1 cellular context compared by ENCODE assay signal in genomic region chr1:167435484-167435883, GRCh38.
TF ChIP-seq lines count a peak whose summit lies in the region.

No MANE protein-coding gene starts in this region.

TF ChIP-seq in H1, 55 proteins besides CTCF, POLR2A, EP300 and RAD21:
- no peak for TF ChIP-seq TCF12 (IDR thresholded peaks at IDR 0.05; ENCODE audit: low read depth, low read length)
- no peak for TF ChIP-seq SIRT6 (IDR thresholded peaks at IDR 0.05; ENCODE audit: low read length)
- no peak for TF ChIP-seq PHF8 (conservative IDR thresholded peaks at IDR 0.05; ENCODE audit: low read depth, low read length)
- TF ChIP-seq KDM1A (IDR thresholded peaks at IDR 0.05; ENCODE audit: borderline replicate concordance, low read length): no peak
- no peak for TF ChIP-seq EZH2 (IDR thresholded peaks at IDR 0.05; ENCODE audit: low read depth, low read length, severe bottlenecking)
- no peak for TF ChIP-seq KDM4A (IDR thresholded peaks at IDR 0.05; ENCODE audit: low read depth, low read length, severe bottlenecking)
- TF ChIP-seq TEAD4 (IDR thresholded peaks at IDR 0.05; ENCODE audit: low read depth, low read length): no peak
- no peak for TF ChIP-seq RNF2 (IDR thresholded peaks at IDR 0.05; ENCODE audit: borderline replicate concordance, low read depth, low read length, missing control alignments, poor library complexity, severe bottlenecking)
- no peak for TF ChIP-seq JUN (IDR thresholded peaks at IDR 0.05; ENCODE audit: low read depth, low read length)
- no peak for TF ChIP-seq NANOG (IDR thresholded peaks at IDR 0.05; ENCODE audit: insufficient read depth, low read depth, low read length, poor library complexity, severe bottlenecking)
